8 cellular contexts compared by ENCODE assay signal in genomic region chr12:51864701-51865469, GRCh38.
A peak's percentile ranks its signal among the peaks of the same experiment; 100 is the strongest.
DNase-seq lines count a peak whose midpoint lies in the region; ATAC-seq and TF ChIP-seq lines count a peak whose summit lies in the region.

No MANE protein-coding gene starts in this region.

- peak overlapping the region; percentile 43 for H3K4me3 Mint-ChIP-seq in activated T-cell treated with anti-CD3 and anti-CD28 coated beads, Interleukin-2, amount 50 U/mL, for 24 hours
- H3K4me3 Mint-ChIP-seq in stimulated activated effector memory CD8-positive, alpha-beta T cell treated with anti-CD3 and anti-CD28 coated beads, Interleukin-12 subunit alpha, Interleukin-12 subunit beta, amount 100 ng/mL, for 72 hours, result peak overlapping the region; percentile 15

- peak overlapping the region; percentile 55 for H3K4me3 ChIP-seq in WERI-Rb-1 (ENCODE audit: low read depth, low read length)

- H3K27me3 Mint-ChIP-seq in activated T-cell treated with anti-CD3 and anti-CD28 coated beads, Interleukin-2, amount 50 U/mL, for 24 hours, result peaks cover 79% of the 10 kb centered on the region

- no peaks in the 10 kb centered on the region for H3K27me3 ChIP-seq in WERI-Rb-1 (ENCODE audit: insufficient read depth, low read depth, severe bottlenecking)

- no peaks in the 10 kb centered on the region for H3K9me3 ChIP-seq in WERI-Rb-1 (ENCODE audit: severe bottlenecking)

- H3K27ac ChIP-seq in WERI-Rb-1, result peak overlapping the region; percentile 76

- H3K36me3 ChIP-seq in WERI-Rb-1, result no peaks in the 10 kb centered on the region

- no peaks in the 10 kb centered on the region for H3K36me3 Mint-ChIP-seq in activated T-cell treated with anti-CD3 and anti-CD28 coated beads, Interleukin-2, amount 50 U/mL, for 24 hours (ENCODE audit: low read depth)
- H3K36me3 Mint-ChIP-seq in stimulated activated effector memory CD8-positive, alpha-beta T cell treated with anti-CD3 and anti-CD28 coated beads, Interleukin-12 subunit alpha, Interleukin-12 subunit beta, amount 100 ng/mL, for 72 hours, result no peaks in the 10 kb centered on the region

- no peak overlapping the region for H3K27ac Mint-ChIP-seq in activated T-cell treated with anti-CD3 and anti-CD28 coated beads, Interleukin-2, amount 50 U/mL, for 24 hours
- no peak overlapping the region for H3K27ac Mint-ChIP-seq in stimulated activated effector memory CD8-positive, alpha-beta T cell treated with anti-CD3 and anti-CD28 coated beads, Interleukin-12 subunit alpha, Interleukin-12 subunit beta, amount 100 ng/mL, for 72 hours

- no peak for DNase-seq in activated T-cell treated with anti-CD3 and anti-CD28 coated beads, Interleukin-2, amount 50 U/mL, for 24 hours
- DNase-seq in activated T-cell treated with anti-CD3 and anti-CD28 coated beads for 4 hours (no peak), WERI-Rb-1 (peak; percentile 49), iPS-NIHi11 (ENCODE audit: low spot score) (peak; percentile 56), amniotic stem cell (lab: John Stamatoyannopoulos, UW) (no peak), CD1c-positive myeloid dendritic cell (ENCODE audit: extremely low spot score) (no peak)
- no peak for DNase-seq in stimulated activated effector memory CD8-positive, alpha-beta T cell treated with anti-CD3 and anti-CD28 coated beads, Interleukin-12 subunit alpha, Interleukin-12 subunit beta, amount 100 ng/mL, for 72 hours (ENCODE audit: low spot score in 2 of 2)
- DNase-seq in activated CD4-positive, alpha-beta T cell treated with anti-CD3 and anti-CD28 coated beads for 48 hours, result no peak

- H3K9me3 Mint-ChIP-seq in activated T-cell treated with anti-CD3 and anti-CD28 coated beads, Interleukin-2, amount 50 U/mL, for 24 hours, result no peaks in the 10 kb centered on the region
- no peaks in the 10 kb centered on the region for H3K9me3 Mint-ChIP-seq in stimulated activated effector memory CD8-positive, alpha-beta T cell treated with anti-CD3 and anti-CD28 coated beads, Interleukin-12 subunit alpha, Interleukin-12 subunit beta, amount 100 ng/mL, for 72 hours

- peaks cover 21% of the 10 kb centered on the region for H3K4me1 Mint-ChIP-seq in activated T-cell treated with anti-CD3 and anti-CD28 coated beads, Interleukin-2, amount 50 U/mL, for 24 hours (ENCODE audit: low read depth)
- peaks cover 15% of the 10 kb centered on the region for H3K4me1 Mint-ChIP-seq in stimulated activated effector memory CD8-positive, alpha-beta T cell treated with anti-CD3 and anti-CD28 coated beads, Interleukin-12 subunit alpha, Interleukin-12 subunit beta, amount 100 ng/mL, for 72 hours

- TF ChIP-seq CTCF in WERI-Rb-1 (IDR thresholded peaks at IDR 0.05; ENCODE audit: low read depth, low read length), result no peak

- peak; percentile 17 for ATAC-seq in stimulated activated effector memory CD8-positive, alpha-beta T cell treated with anti-CD3 and anti-CD28 coated beads, Interleukin-12 subunit alpha, Interleukin-12 subunit beta, amount 100 ng/mL, for 72 hours

Comparison
In these comparisons a context has a peak if more than half of its experiments do, and no peak if none do; other contexts are left out.
1. DNase-seq: peak in WERI-Rb-1 (single experiment) and iPS-NIHi11 (single experiment); none in activated T-cell treated with anti-CD3 and anti-CD28 coated beads, Interleukin-2, amount 50 U/mL, for 24 hours (single experiment), activated T-cell treated with anti-CD3 and anti-CD28 coated beads for 4 hours (single experiment), stimulated activated effector memory CD8-positive, alpha-beta T cell treated with anti-CD3 and anti-CD28 coated beads, Interleukin-12 subunit alpha, Interleukin-12 subunit beta, amount 100 ng/mL, for 72 hours (0 of 2), activated CD4-positive, alpha-beta T cell treated with anti-CD3 and anti-CD28 coated beads for 48 hours (single experiment), amniotic stem cell (single experiment) and CD1c-positive myeloid dendritic cell (single experiment).